25 cellular contexts compared by ENCODE assay signal in the genomic region with DNA sequence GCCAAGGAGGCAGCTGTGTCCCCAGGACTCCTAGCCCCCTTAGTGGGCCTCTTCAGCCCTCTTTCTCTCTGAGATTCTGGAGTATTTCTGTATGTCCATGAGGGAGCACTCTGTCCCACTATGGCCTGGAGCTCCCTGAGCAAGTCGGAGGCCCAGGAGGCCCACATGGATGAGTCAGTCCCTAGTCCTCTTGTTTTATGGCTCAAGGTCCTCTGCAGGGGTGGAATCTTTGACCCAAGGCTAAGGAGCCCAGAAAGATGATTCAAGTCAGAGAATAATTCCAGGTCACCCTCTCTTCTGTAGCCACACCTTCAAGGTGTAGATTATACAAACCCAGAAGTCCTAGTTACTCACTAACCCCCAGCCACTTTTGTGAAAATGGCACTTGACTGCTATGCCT.
DNase-seq lines count a peak whose midpoint lies in the region; ATAC-seq and FAIRE-seq lines count a peak whose summit lies in the region.
"Had no signal": no experiment of that assay in that cellular context is flagged by ENCODE, and none has a peak within 500 bp of the region (broad histone marks: within the 10 kb centered on the region; RNA-seq: fewer than 3 reads in every experiment).

No MANE protein-coding gene starts in this region.

- peaks cover 0 to 4% of the 10 kb centered on the region in 2 donors for H3K9me3 Mint-ChIP-seq in activated T-cell treated with anti-CD3 and anti-CD28 coated beads, Interleukin-2, amount 50 U/mL, for 72 hours
- H3K9me3 Mint-ChIP-seq in effector memory CD8-positive, alpha-beta T cell, result peaks cover 0 to 2% of the 10 kb centered on the region in 2 donors
- peaks cover 0 to 10% of the 10 kb centered on the region in 2 donors for H3K9me3 Mint-ChIP-seq in stimulated activated naive CD8-positive, alpha-beta T cell treated with anti-CD3 and anti-CD28 coated beads, Interleukin-15, amount 100 ng/mL, for 72 hours

- FAIRE-seq in GM19239 (lab: Jason Lieb, UNC), result no peak
- FAIRE-seq: endothelial cell of umbilical vein, islet of Langerhans had no signal

- ATAC-seq in activated T-cell treated with anti-CD3 and anti-CD28 coated beads, Interleukin-2, amount 50 U/mL, for 72 hours (replicated peaks in 1 of 2), result no peak
- peak; percentile 25 for ATAC-seq in effector memory CD8-positive, alpha-beta T cell (replicated peaks)
- ATAC-seq in stimulated activated naive CD8-positive, alpha-beta T cell treated with anti-CD3 and anti-CD28 coated beads, Interleukin-15, amount 100 ng/mL, for 72 hours, result no peak
- no peak for ATAC-seq in Right ventricle myocardium inferior
- ATAC-seq: activated CD4-positive, CD25-positive, alpha-beta regulatory T cell treated with anti-CD3 and anti-CD28 coated beads, Interleukin-2, amount 50 U/mL, for 24 hours; Panc1 had no signal

- intact Hi-C loops in Right ventricle myocardium inferior (cut with DNase I), result no loop called here

- peak overlapping the region; percentile 12 for H3K27ac Mint-ChIP-seq in activated T-cell treated with anti-CD3 and anti-CD28 coated beads, Interleukin-2, amount 50 U/mL, for 72 hours
- H3K27ac Mint-ChIP-seq in effector memory CD8-positive, alpha-beta T cell, result peak overlapping the region; percentile 90 to 91
- peak overlapping the region; percentile 7 to 97 for H3K27ac Mint-ChIP-seq in stimulated activated naive CD8-positive, alpha-beta T cell treated with anti-CD3 and anti-CD28 coated beads, Interleukin-15, amount 100 ng/mL, for 72 hours
- H3K27ac Mint-ChIP-seq: brain had no signal

- H3K4me3 Mint-ChIP-seq in activated T-cell treated with anti-CD3 and anti-CD28 coated beads, Interleukin-2, amount 50 U/mL, for 72 hours, result peak overlapping the region; percentile 28 to 39
- H3K4me3 Mint-ChIP-seq in effector memory CD8-positive, alpha-beta T cell, result peak overlapping the region; percentile 69 to 75
- H3K4me3 Mint-ChIP-seq in stimulated activated naive CD8-positive, alpha-beta T cell treated with anti-CD3 and anti-CD28 coated beads, Interleukin-15, amount 100 ng/mL, for 72 hours, result peak overlapping the region; percentile 16 to 71
- H3K4me3 Mint-ChIP-seq: brain had no signal

- DNase-seq in activated T-cell treated with anti-CD3 and anti-CD28 coated beads, Interleukin-2, amount 50 U/mL, for 72 hours, result no peak
- DNase-seq in activated T-cell treated with anti-CD3 and anti-CD28 coated beads, Interleukin-2, amount 50 U/mL, for 1 hour, result no peak
- DNase-seq in RPMI7951 (ENCODE audit: low read depth), result peak; percentile 39
- no peak for DNase-seq in effector memory CD8-positive, alpha-beta T cell
- no peak for DNase-seq in stimulated activated naive CD8-positive, alpha-beta T cell treated with anti-CD3 and anti-CD28 coated beads, Interleukin-15, amount 100 ng/mL, for 72 hours
- DNase-seq in Right ventricle myocardium inferior (ENCODE audit: missing footprints), result no peak
- no peak for DNase-seq in GM19239 (ENCODE audit: insufficient read length, low spot score)
- DNase-seq: ACHN, adrenal gland, DMS79, H7, hypothalamus, IMR-90, left ventricle myocardium inferior, mesendoderm, NCI-H1092, NCI-H1930, NCI-H2227 treated with DMSO at 0.1 percent for 48 hours, NCI-H526 treated with DMSO at 0.1 percent for 48 hours, occipital lobe had no signal

- no peaks in the 10 kb centered on the region for H3K27me3 Mint-ChIP-seq in activated T-cell treated with anti-CD3 and anti-CD28 coated beads, Interleukin-2, amount 50 U/mL, for 72 hours (ENCODE audit: low read depth)
- H3K27me3 Mint-ChIP-seq in effector memory CD8-positive, alpha-beta T cell, result no peaks in the 10 kb centered on the region
- no peaks in the 10 kb centered on the region for H3K27me3 Mint-ChIP-seq in stimulated activated naive CD8-positive, alpha-beta T cell treated with anti-CD3 and anti-CD28 coated beads, Interleukin-15, amount 100 ng/mL, for 72 hours

- peaks cover 80% of the 10 kb centered on the region for H3K4me1 Mint-ChIP-seq in activated T-cell treated with anti-CD3 and anti-CD28 coated beads, Interleukin-2, amount 50 U/mL, for 72 hours (ENCODE audit: low read depth)
- H3K4me1 Mint-ChIP-seq in effector memory CD8-positive, alpha-beta T cell (ENCODE audit: low read depth in 2 of 2), result peaks cover 68 to 73% of the 10 kb centered on the region in 2 donors
- peaks cover 90% of the 10 kb centered on the region for H3K4me1 Mint-ChIP-seq in stimulated activated naive CD8-positive, alpha-beta T cell treated with anti-CD3 and anti-CD28 coated beads, Interleukin-15, amount 100 ng/mL, for 72 hours

- H3K36me3 Mint-ChIP-seq in activated T-cell treated with anti-CD3 and anti-CD28 coated beads, Interleukin-2, amount 50 U/mL, for 72 hours (ENCODE audit: insufficient read depth in 2 of 2), result no peaks in the 10 kb centered on the region
- peaks cover 3% of the 10 kb centered on the region for H3K36me3 Mint-ChIP-seq in effector memory CD8-positive, alpha-beta T cell (ENCODE audit: insufficient read depth)
- H3K36me3 Mint-ChIP-seq: brain had no signal

Comparison
In these comparisons a context has a peak if more than half of its experiments do, and no peak if none do; other contexts are left out.
1. H3K27ac Mint-ChIP-seq: peak in every context shown above with its lines; median percentile 90 in effector memory CD8-positive, alpha-beta T cell; 52 in stimulated activated naive CD8-positive, alpha-beta T cell treated with anti-CD3 and anti-CD28 coated beads, Interleukin-15, amount 100 ng/mL, for 72 hours; 12 in activated T-cell treated with anti-CD3 and anti-CD28 coated beads, Interleukin-2, amount 50 U/mL, for 72 hours.